ENCODE assay signal across 12 cellular contexts in the genomic region with DNA sequence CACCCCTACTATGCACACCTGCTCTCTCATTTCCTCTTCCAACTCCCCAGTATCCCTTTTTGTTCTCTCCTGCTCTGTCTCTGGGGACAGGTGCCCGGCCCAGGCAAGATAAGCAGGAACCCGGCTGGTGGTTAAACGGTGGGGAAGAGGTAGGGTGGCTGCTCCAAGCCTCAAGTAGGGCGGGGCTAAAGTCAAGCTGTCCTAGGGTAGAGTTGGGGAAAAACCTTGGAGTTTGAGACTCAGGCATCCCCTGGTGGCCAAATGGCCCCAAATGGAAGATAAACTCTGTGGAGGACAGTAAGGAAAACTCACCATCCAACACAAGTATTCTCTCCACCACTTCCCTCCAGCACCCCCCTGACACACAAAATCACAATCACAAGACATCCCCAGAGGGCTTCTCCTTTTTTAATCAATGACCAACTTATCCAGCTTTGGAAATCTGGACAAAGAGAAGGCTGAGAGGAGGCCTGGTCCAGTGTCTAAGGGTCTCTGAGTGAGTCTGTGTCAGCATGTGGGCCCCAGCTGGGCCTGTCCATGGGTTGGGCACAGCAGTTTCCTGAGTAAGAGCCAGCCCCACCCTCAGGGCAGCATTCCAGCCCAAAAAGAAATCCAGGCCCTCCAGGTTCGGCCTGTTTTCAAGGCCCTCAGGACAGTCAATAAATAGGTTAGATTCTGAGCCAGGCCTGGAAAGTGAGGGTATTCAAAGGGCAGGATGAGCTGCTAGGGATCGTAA. TPM values are rescaled to one million over a fixed set of nuclear protein-coding genes. Genes with fewer than 3 reads are reported as not detected.
DNase-seq lines count a peak whose midpoint lies in the region; ATAC-seq, FAIRE-seq and TF ChIP-seq lines count a peak whose summit lies in the region.
"Had no signal": no experiment of that assay in that cellular context is flagged by ENCODE, and none has a peak within 500 bp of the region (broad histone marks: within the 10 kb centered on the region; RNA-seq: fewer than 3 reads in every experiment).

No MANE protein-coding gene starts in this region.

- no peaks in the 10 kb centered on the region for H3K27me3 Mint-ChIP-seq in WTC11 (ENCODE audit: low read depth)
- H3K27me3 Mint-ChIP-seq: activated CD4-positive, alpha-beta T cell treated with anti-CD3 and anti-CD28 coated beads for 36 hours had no signal

- H3K4me2 ChIP-seq in keratinocyte (ENCODE audit: control insufficient read depth, extremely low read depth, insufficient read depth, low read depth, low read length) = peak overlapping the region; percentile 42
- H3K4me2 ChIP-seq: KMS-11 had no signal

- H3K4me1 ChIP-seq in left ventricle myocardium inferior (peaks cover 36% of the 10 kb centered on the region), keratinocyte (ENCODE audit: control insufficient read depth, extremely low read depth, insufficient read depth, low read length) (peaks cover 49% of the 10 kb centered on the region), upper lobe of right lung (peaks cover 19% of the 10 kb centered on the region)

- peaks cover 16% of the 10 kb centered on the region for H3K36me3 Mint-ChIP-seq in WTC11

- no peak for ATAC-seq in Right ventricle myocardium superior (ENCODE audit: poor library complexity)
- peak; percentile 69 for ATAC-seq in WTC11
- peak; percentile 14 for ATAC-seq in upper lobe of right lung
- no peak for ATAC-seq in HG02678 (IDR thresholded peaks at IDR 0.05; ENCODE audit: unreplicated experiment)
- no peak for ATAC-seq in GM21360 (IDR thresholded peaks at IDR 0.05; ENCODE audit: unreplicated experiment)
- ATAC-seq: activated CD4-positive, alpha-beta T cell treated with anti-CD3 and anti-CD28 coated beads for 36 hours had no signal

- no peak overlapping the region for H2AFZ ChIP-seq in keratinocyte (ENCODE audit: control insufficient read depth, low read length)

- no peaks in the 10 kb centered on the region for H3K27me3 ChIP-seq in left ventricle myocardium inferior (ENCODE audit: low read depth)
- no peaks in the 10 kb centered on the region for H3K27me3 ChIP-seq in keratinocyte (ENCODE audit: control insufficient read depth, extremely low read depth, insufficient read depth, low read length)
- no peaks in the 10 kb centered on the region for H3K27me3 ChIP-seq in upper lobe of right lung
- H3K27me3 ChIP-seq: neutrophil had no signal

- peak; percentile 48 for FAIRE-seq in keratinocyte (lab: Jason Lieb, UNC)
- FAIRE-seq: D721Med had no signal

- POLR2A ChIA-PET in WTC11 (lab: Charles Lee) = no interaction called here

- no peaks in the 10 kb centered on the region for H4K20me1 ChIP-seq in keratinocyte (ENCODE audit: control insufficient read depth, extremely low read depth, insufficient read depth, low read length)

- H3K9me3 Mint-ChIP-seq in WTC11 = no peaks in the 10 kb centered on the region

- H3K4me1 Mint-ChIP-seq in WTC11 = 0 out of 2 replicates have a peak, but pooled peaks cover 4% of the 10 kb centered on the region

- dilution Hi-C loops in keratinocyte (cut with MboI; ENCODE audit: extremely low pct_ligation_motif_present, low sequenced_read_pairs) = loop anchor here (25.0 kb wide), 1 partner anchor 151 kb away; no protein-coding TSS in a partner anchor

- H3K9me3 ChIP-seq in left ventricle myocardium inferior (replicated peaks) (no peaks in the 10 kb centered on the region), keratinocyte (ENCODE audit: control insufficient read depth, low read depth, low read length) (no peaks in the 10 kb centered on the region), upper lobe of right lung (no peaks in the 10 kb centered on the region)
- H3K9me3 ChIP-seq: neutrophil had no signal

- H3K4me3 ChIP-seq in left ventricle myocardium inferior (no peak overlapping the region), keratinocyte (ENCODE audit: control insufficient read depth in 2 of 3, extremely low read depth in 1 of 3, insufficient read depth in 2 of 3, low read depth in 1 of 3, low read length in 3 of 3) (no peak overlapping the region), upper lobe of right lung (no peak overlapping the region)

- DNase-seq in left ventricle myocardium inferior (no peak), Right ventricle myocardium superior (no peak), WTC11 (ENCODE audit: low spot score) (no peak), keratinocyte (ENCODE audit: low read depth, low spot score) (no peak), upper lobe of right lung (no peak)
- no peak for DNase-seq in stimulated activated CD4-positive, alpha-beta T cell treated with anti-CD3 and anti-CD28 coated beads, Interleukin-4, amount 100 ng/mL, for 1 hour
- DNase-seq: activated CD4-positive, alpha-beta T cell treated with anti-CD3 and anti-CD28 coated beads for 36 hours had no signal

- H3K36me3 ChIP-seq in left ventricle myocardium inferior (peaks cover 40% of the 10 kb centered on the region), keratinocyte (ENCODE audit: control insufficient read depth in 2 of 2, extremely low read depth in 1 of 2, insufficient read depth in 2 of 2, low read length in 2 of 2) (peaks cover 36 to 41% of the 10 kb centered on the region in 2 experiments), upper lobe of right lung (peaks cover 31% of the 10 kb centered on the region)

- no peak overlapping the region for H3K4me3 Mint-ChIP-seq in WTC11
- H3K4me3 Mint-ChIP-seq: activated CD4-positive, alpha-beta T cell treated with anti-CD3 and anti-CD28 coated beads for 36 hours had no signal

- CTCF ChIA-PET in WTC11 (lab: Charles Lee) = interaction anchor here (1.1 to 1.4 kb wide), 3 partner anchors 35 to 59 kb away, joined by 3 read pairs; partner anchors contain the start of gene RAD54L

- H3K9ac ChIP-seq in keratinocyte (ENCODE audit: control insufficient read depth, extremely low read depth, insufficient read depth, low read length) = peak overlapping the region; percentile 43
- H3K9ac ChIP-seq: KMS-11 had no signal

- H3K27ac Mint-ChIP-seq in WTC11 = no peak overlapping the region

- peaks cover 6% of the 10 kb centered on the region for H3K79me2 ChIP-seq in keratinocyte (ENCODE audit: control insufficient read depth, insufficient read depth, low read length)

- intact Hi-C loops in left ventricle myocardium inferior (cut with micrococcal nuclease) (no loop called here), Right ventricle myocardium superior (cut with DNase I) (no loop called here), upper lobe of right lung (cut with DNase I) (no loop called here)

- peaks cover 8% of the 10 kb centered on the region for H3K9me1 ChIP-seq in keratinocyte (ENCODE audit: control insufficient read depth, extremely low read depth, insufficient read depth, low read length)

- no peak for TF ChIP-seq CTCF in left ventricle myocardium inferior (IDR thresholded peaks at IDR 0.05; ENCODE audit: borderline replicate concordance)
- TF ChIP-seq CTCF in WTC11 (IDR thresholded peaks at IDR 0.05) = no peak
- peak; percentile 27 to 35 (median 29) for TF ChIP-seq CTCF in keratinocyte (optimal IDR thresholded peaks at IDR 0.05 in 1 of 3, IDR thresholded peaks at IDR 0.05 in 1 of 3, conservative IDR thresholded peaks at IDR 0.05 in 1 of 3; ENCODE audit: extremely low read depth in 1 of 3, insufficient read depth in 2 of 3, low read length in 3 of 3)
- no peak for TF ChIP-seq CTCF in upper lobe of right lung (IDR thresholded peaks at IDR 0.05)

- H3K27ac ChIP-seq in left ventricle myocardium inferior (replicated peaks) (peak overlapping the region; percentile 66), keratinocyte (ENCODE audit: control insufficient read depth, insufficient read depth, low read length) (peak overlapping the region; percentile 58), upper lobe of right lung (peak overlapping the region; percentile 55)
- H3K27ac ChIP-seq: KMS-11, neutrophil had no signal

RNA-seq across cellular contexts. Expression of gene POMGNT1, which starts 9.8 kb away (rescaled TPM):
- 142 TPM for total RNA-seq in left ventricle myocardium inferior
- total RNA-seq in Right ventricle myocardium superior = 110 TPM
- total RNA-seq in WTC11 (2021) = 42.5 to 43.2 TPM (median 43.2 TPM) in 3 replicates
- polyA plus RNA-seq in keratinocyte = 49.6 to 64.6 TPM (median 60.9 TPM) in 3 replicates
- polyA plus RNA-seq in keratinocyte (2011; ENCODE audit: low read depth) = 12.7 TPM
- polyA plus RNA-seq in keratinocyte (2011; cell fraction: cytosol; rRNA removed) = 35.6 and 44.8 TPM in 2 replicates
- polyA plus RNA-seq in keratinocyte (2011; cell fraction: nucleus; rRNA removed) = 66.8 and 76.4 TPM in 2 replicates
- polyA plus RNA-seq in keratinocyte (2012; ENCODE audit: low replicate concordance) = 40.0 and 71.7 TPM in 2 replicates
- polyA minus RNA-seq in keratinocyte = 48.6 to 94.7 TPM (median 54.7 TPM) in 3 replicates
- 47.2 TPM for polyA minus RNA-seq in keratinocyte (2011; cell fraction: cytosol; rRNA and poly(A)+ RNA removed)
- polyA minus RNA-seq in keratinocyte (2011; cell fraction: nucleus; rRNA and poly(A)+ RNA removed) = 34.8 and 41.8 TPM in 2 replicates
- total RNA-seq in upper lobe of right lung = 63.0 TPM

RNA-seq across cellular contexts. Expression of gene P3R3URF, which starts 12.2 kb away (rescaled TPM):
- total RNA-seq in left ventricle myocardium inferior (not detected), Right ventricle myocardium superior (not detected), WTC11 (2021) (not detected in 3 replicates), upper lobe of right lung (not detected)
- polyA plus RNA-seq in keratinocyte = not detected in 3 replicates
- not detected for polyA plus RNA-seq in keratinocyte (2011; ENCODE audit: low read depth)
- not detected in 2 replicates for polyA plus RNA-seq in keratinocyte (2011; cell fraction: cytosol; rRNA removed)
- not detected in 2 replicates for polyA plus RNA-seq in keratinocyte (2011; cell fraction: nucleus; rRNA removed)
- not detected in 2 replicates for polyA plus RNA-seq in keratinocyte (2012; ENCODE audit: low replicate concordance)
- polyA minus RNA-seq in keratinocyte = not detected in 3 replicates
- polyA minus RNA-seq in keratinocyte (2011; cell fraction: cytosol; rRNA and poly(A)+ RNA removed) = not detected
- polyA minus RNA-seq in keratinocyte (2011; cell fraction: nucleus; rRNA and poly(A)+ RNA removed) = not detected in 2 replicates
- total RNA-seq: activated CD4-positive, alpha-beta T cell treated with anti-CD3 and anti-CD28 coated beads for 36 hours had no signal

RNA-seq across cellular contexts. Expression of gene TSPAN1, which starts 13.6 kb away (rescaled TPM):
- total RNA-seq in left ventricle myocardium inferior = 1.4 TPM
- total RNA-seq in Right ventricle myocardium superior = 0.75 TPM
- total RNA-seq in WTC11 (2021) = 0.50 to 0.69 TPM (median 0.57 TPM) in 3 replicates
- 312 to 376 TPM (median 362 TPM) in 3 replicates for polyA plus RNA-seq in keratinocyte
- 86.1 TPM for polyA plus RNA-seq in keratinocyte (2011; ENCODE audit: low read depth)
- 402 and 490 TPM in 2 replicates for polyA plus RNA-seq in keratinocyte (2011; cell fraction: cytosol; rRNA removed)
- 869 and 873 TPM in 2 replicates for polyA plus RNA-seq in keratinocyte (2011; cell fraction: nucleus; rRNA removed)
- polyA plus RNA-seq in keratinocyte (2012; ENCODE audit: low replicate concordance) = 85.3 and 177 TPM in 2 replicates
- polyA minus RNA-seq in keratinocyte = 327 to 474 TPM (median 467 TPM) in 3 replicates
- polyA minus RNA-seq in keratinocyte (2011; cell fraction: cytosol; rRNA and poly(A)+ RNA removed) = 249 TPM
- polyA minus RNA-seq in keratinocyte (2011; cell fraction: nucleus; rRNA and poly(A)+ RNA removed) = 322 and 407 TPM in 2 replicates
- 6.9 TPM for total RNA-seq in upper lobe of right lung
- total RNA-seq: activated CD4-positive, alpha-beta T cell treated with anti-CD3 and anti-CD28 coated beads for 36 hours had no signal

RNA-seq across cellular contexts. Expression of gene LURAP1, which starts 14.7 kb away (rescaled TPM):
- 11.6 TPM for total RNA-seq in left ventricle myocardium inferior
- 4.8 TPM for total RNA-seq in Right ventricle myocardium superior
- total RNA-seq in WTC11 (2021) = 3.8 to 4.0 TPM (median 4.0 TPM) in 3 replicates
- 3.5 to 4.5 TPM (median 4.1 TPM) in 3 replicates for polyA plus RNA-seq in keratinocyte
- 0.47 TPM for polyA plus RNA-seq in keratinocyte (2011; ENCODE audit: low read depth)
- 1.9 and 2.2 TPM in 2 replicates for polyA plus RNA-seq in keratinocyte (2011; cell fraction: cytosol; rRNA removed)
- 5.3 and 7.1 TPM in 2 replicates for polyA plus RNA-seq in keratinocyte (2011; cell fraction: nucleus; rRNA removed)
- 0.93 and 2.1 TPM in 2 replicates for polyA plus RNA-seq in keratinocyte (2012; ENCODE audit: low replicate concordance)
- polyA minus RNA-seq in keratinocyte = 2.4 to 3.4 TPM (median 3.4 TPM) in 3 replicates
- polyA minus RNA-seq in keratinocyte (2011; cell fraction: cytosol; rRNA and poly(A)+ RNA removed) = 1.3 TPM
- 1.8 and 3.0 TPM in 2 replicates for polyA minus RNA-seq in keratinocyte (2011; cell fraction: nucleus; rRNA and poly(A)+ RNA removed)
- total RNA-seq in upper lobe of right lung = 2.7 TPM

RNA-seq across cellular contexts. Expression of gene PIK3R3, which starts 56.0 kb away (rescaled TPM):
- 32.7 TPM for total RNA-seq in left ventricle myocardium inferior
- 26.9 TPM for total RNA-seq in Right ventricle myocardium superior
- 9.0 to 12.3 TPM (median 10.9 TPM) in 3 replicates for total RNA-seq in WTC11 (2021)
- polyA plus RNA-seq in keratinocyte = 6.8 to 11.9 TPM (median 11.7 TPM) in 3 replicates
- polyA plus RNA-seq in keratinocyte (2011; ENCODE audit: low read depth) = 1.7 TPM
- 6.5 and 9.3 TPM in 2 replicates for polyA plus RNA-seq in keratinocyte (2011; cell fraction: cytosol; rRNA removed)
- 10.5 and 12.5 TPM in 2 replicates for polyA plus RNA-seq in keratinocyte (2011; cell fraction: nucleus; rRNA removed)
- polyA plus RNA-seq in keratinocyte (2012; ENCODE audit: low replicate concordance) = 2.9 and 9.7 TPM in 2 replicates
- 6.6 to 22.0 TPM (median 16.7 TPM) in 3 replicates for polyA minus RNA-seq in keratinocyte
- 10.0 TPM for polyA minus RNA-seq in keratinocyte (2011; cell fraction: cytosol; rRNA and poly(A)+ RNA removed)
- 11.1 and 21.7 TPM in 2 replicates for polyA minus RNA-seq in keratinocyte (2011; cell fraction: nucleus; rRNA and poly(A)+ RNA removed)
- total RNA-seq in upper lobe of right lung = 79.8 TPM

Comparison
In these comparisons a context has a peak if more than half of its experiments do, and no peak if none do; other contexts are left out.
1. CTCF ChIP-seq: peak in keratinocyte (3 of 3); none in left ventricle myocardium inferior (single experiment), WTC11 (single experiment) and upper lobe of right lung (single experiment).
2. ATAC-seq: peak in WTC11 (single experiment) and upper lobe of right lung (single experiment); none in Right ventricle myocardium superior (single experiment), HG02678 (single experiment) and GM21360 (single experiment).
3. Peak in every context shown above with its lines, with median percentiles within 50 percentile points of each other: H3K27ac ChIP-seq.